2 cellular contexts compared by ENCODE assay signal in genomic region chr12:79547044-79547734, GRCh38.
TF ChIP-seq lines count a peak whose summit lies in the region.

No MANE protein-coding gene starts in this region.

TF ChIP-seq in IMR-90, 13 proteins besides CTCF, POLR2A, EP300 and RAD21:
- TF ChIP-seq BHLHE40 (IDR thresholded peaks at IDR 0.05; ENCODE audit: low read depth, low read length) (peak; percentile 86; the same call in 1 of the 2 replicates), MAFK (IDR thresholded peaks at IDR 0.05; ENCODE audit: low read depth, low read length) (no peak)

TF ChIP-seq in H1, 55 proteins besides CTCF, POLR2A, EP300 and RAD21:
- TF ChIP-seq ATF2 (IDR thresholded peaks at IDR 0.05; ENCODE audit: low read length) (peak; percentile 95), ATF3 (IDR thresholded peaks at IDR 0.05; ENCODE audit: insufficient read depth, low read depth, low read length) (no peak), CEBPB (IDR thresholded peaks at IDR 0.05; ENCODE audit: low read depth, low read length) (peak; percentile 31; the same call in 1 of the 2 replicates), PHF8 (conservative IDR thresholded peaks at IDR 0.05; ENCODE audit: low read depth, low read length) (no peak), KDM4A (IDR thresholded peaks at IDR 0.05; ENCODE audit: low read depth, low read length, severe bottlenecking) (no peak), CHD7 (IDR thresholded peaks at IDR 0.05; ENCODE audit: insufficient replicate concordance, low read length) (peak; percentile 70), TAF7 (optimal IDR thresholded peaks at IDR 0.05; ENCODE audit: borderline replicate concordance, low read depth, low read length) (peak; percentile 64), RXRA (IDR thresholded peaks at IDR 0.05; ENCODE audit: insufficient read depth, low read depth, low read length) (0 out of 2 replicates have a peak, but pooled peaks have one; percentile 16), RFX5 (IDR thresholded peaks at IDR 0.05; ENCODE audit: borderline replicate concordance, low read depth, low read length) (no peak), TCF12 (IDR thresholded peaks at IDR 0.05; ENCODE audit: low read depth, low read length) (peak; percentile 94), CBX8 (IDR thresholded peaks at IDR 0.05; ENCODE audit: borderline replicate concordance, low read depth, low read length) (no peak), TBP (IDR thresholded peaks at IDR 0.05; ENCODE audit: low read depth, low read length) (peak; percentile 59), TAF1 (IDR thresholded peaks at IDR 0.05; ENCODE audit: low read depth, low read length) (peak; percentile 45; the same call in 1 of the 2 replicates), HDAC2 (IDR thresholded peaks at IDR 0.05; ENCODE audit: borderline replicate concordance in 1 of 2, low read depth in 2 of 2, low read length in 2 of 2) (peak in 1 of 2 experiments; percentile 99; a peak in 2 of 4 replicates), YY1 (IDR thresholded peaks at IDR 0.05; ENCODE audit: low read depth, low read length) (peak; percentile 68), ZNF274 (IDR thresholded peaks at IDR 0.05; ENCODE audit: borderline replicate concordance, extremely low read depth, low read length) (no peak), TEAD4 (IDR thresholded peaks at IDR 0.05; ENCODE audit: low read depth, low read length) (peak; percentile 100), POU5F1 (IDR thresholded peaks at IDR 0.05; ENCODE audit: low read depth, low read length) (peak; percentile 66; the same call in 1 of the 2 replicates), RBBP5 (IDR thresholded peaks at IDR 0.05; ENCODE audit: borderline replicate concordance, low read depth, low read length) (peak; percentile 60; the same call in 1 of the 2 replicates), MAX (IDR thresholded peaks at IDR 0.05) (peak; percentile 92), JUND (IDR thresholded peaks at IDR 0.05; ENCODE audit: low read length) (peak; percentile 99), JUN (IDR thresholded peaks at IDR 0.05; ENCODE audit: low read depth, low read length) (peak; percentile 99), POLR2AphosphoS5 (IDR thresholded peaks at IDR 0.05; ENCODE audit: low read depth, low read length) (peak; percentile 16; the same call in 1 of the 2 replicates), SIX5 (IDR thresholded peaks at IDR 0.05; ENCODE audit: low read depth, low read length) (no peak), SIN3A (conservative IDR thresholded peaks at IDR 0.05 in 1 of 2, IDR thresholded peaks at IDR 0.05 in 1 of 2; ENCODE audit: low read depth in 1 of 2, low read length in 2 of 2) (peak in 1 of 2 experiments; percentile 45; a peak in 1 of 4 replicates), SP1 (IDR thresholded peaks at IDR 0.05; ENCODE audit: low read depth, low read length) (peak; percentile 92), NANOG (IDR thresholded peaks at IDR 0.05; ENCODE audit: insufficient read depth, low read depth, low read length, poor library complexity, severe bottlenecking) (peak; percentile 77), GABPA (IDR thresholded peaks at IDR 0.05; ENCODE audit: borderline replicate concordance, insufficient read depth, low read length) (no peak), BCL11A (IDR thresholded peaks at IDR 0.05; ENCODE audit: low read depth in 2 of 2, low read length in 2 of 2) (peak in 1 of 2 experiments; percentile 96), EGR1 (IDR thresholded peaks at IDR 0.05; ENCODE audit: borderline replicate concordance, low read depth, low read length) (peak; percentile 63; the same call in 1 of the 2 replicates), CTBP2 (IDR thresholded peaks at IDR 0.05; ENCODE audit: borderline replicate concordance, insufficient read depth, insufficient read length, low read length) (no peak), MAFK (IDR thresholded peaks at IDR 0.05; ENCODE audit: low read depth, low read length) (0 out of 2 replicates have a peak, but pooled peaks have one; percentile 18), CHD2 (IDR thresholded peaks at IDR 0.05; ENCODE audit: low read length) (peak; percentile 72; the same call in 1 of the 2 replicates), GTF2F1 (IDR thresholded peaks at IDR 0.05; ENCODE audit: borderline replicate concordance, low read depth, low read length) (no peak), SAP30 (IDR thresholded peaks at IDR 0.05; ENCODE audit: insufficient read depth, insufficient replicate concordance, low read length) (peak; percentile 25), CREB1 (IDR thresholded peaks at IDR 0.05) (peak; percentile 25; the same call in 1 of the 2 replicates), HDAC6 (IDR thresholded peaks at IDR 0.05; ENCODE audit: low read depth, low read length) (no peak)
